16 cellular contexts compared by ENCODE assay signal in genomic region chr18:33924576-33924975, GRCh38.
DNase-seq lines count a peak whose midpoint lies in the region; ATAC-seq and TF ChIP-seq lines count a peak whose summit lies in the region.
"Had no signal": no experiment of that assay in that cellular context is flagged by ENCODE, and none has a peak within 500 bp of the region (broad histone marks: within the 10 kb centered on the region; RNA-seq: fewer than 3 reads in every experiment).

No MANE protein-coding gene starts in this region.

- intact Hi-C loops in activated T-helper 2 cell treated with anti-CD3 and anti-CD28 coated beads, Interferon-gamma antibody, Interleukin-2, Interleukin-4, amounts not matched to agents 10 μg/mL and 5 μg/mL and 100 μg/mL, durations not matched to agents 14 hours and 24 hours and 36 hours (cut with micrococcal nuclease): no loop called here

- no peak overlapping the region for H3K27ac Mint-ChIP-seq in activated T-helper 2 cell treated with anti-CD3 and anti-CD28 coated beads, Interferon-gamma antibody, Interleukin-2, Interleukin-4, amounts not matched to agents 10 μg/mL and 5 μg/mL and 100 μg/mL, durations not matched to agents 14 hours and 24 hours and 36 hours
- H3K27ac Mint-ChIP-seq: CD4-positive, CD25-positive, alpha-beta regulatory T cell had no signal

- no peak overlapping the region; a peak in 1 of 4 replicates for H3K4me3 ChIP-seq in SK-N-SH (ENCODE audit: low read depth in 2 of 2, low read length in 1 of 2)
- H3K4me3 ChIP-seq in MG63: no peak overlapping the region

- CTCF ChIA-PET in SK-N-SH (lab: Yijun Ruan, JAX): interaction anchor here (1.0 to 1.5 kb wide), 3 partner anchors 7 to 85 kb away, joined by 3 read pairs; no protein-coding TSS in a partner anchor

- H3K4me1 ChIP-seq in SK-N-SH (ENCODE audit: control insufficient read depth in 1 of 2, insufficient read depth in 2 of 2, low read depth in 1 of 2, low read length in 1 of 2): peaks cover 0 to 5% of the 10 kb centered on the region in 2 experiments; a peak in 2 of 4 replicates

- H3K9me3 ChIP-seq in SK-N-SH (no peaks in the 10 kb centered on the region), MG63 (no peaks in the 10 kb centered on the region)

- no peak overlapping the region for H3K4me3 Mint-ChIP-seq in activated T-helper 2 cell treated with anti-CD3 and anti-CD28 coated beads, Interferon-gamma antibody, Interleukin-2, Interleukin-4, amounts not matched to agents 10 μg/mL and 5 μg/mL and 100 μg/mL, durations not matched to agents 14 hours and 24 hours and 36 hours (ENCODE audit: low read depth)
- H3K4me3 Mint-ChIP-seq: CD4-positive, CD25-positive, alpha-beta regulatory T cell had no signal

- ATAC-seq in GM18519 (IDR thresholded peaks at IDR 0.05; ENCODE audit: low FRiP score, unreplicated experiment): no peak
- ATAC-seq: Panc1, Right ventricle myocardium inferior had no signal

- H3F3A ChIP-seq in SK-N-SH (replicated peaks; ENCODE audit: insufficient read depth): peaks cover 4% of the 10 kb centered on the region

- no peaks in the 10 kb centered on the region for H3K36me3 Mint-ChIP-seq in activated T-helper 2 cell treated with anti-CD3 and anti-CD28 coated beads, Interferon-gamma antibody, Interleukin-2, Interleukin-4, amounts not matched to agents 10 μg/mL and 5 μg/mL and 100 μg/mL, durations not matched to agents 14 hours and 24 hours and 36 hours (ENCODE audit: low read depth)
- H3K36me3 Mint-ChIP-seq: CD4-positive, CD25-positive, alpha-beta regulatory T cell had no signal

- H3K36me3 ChIP-seq in SK-N-SH (replicated peaks in 1 of 2; ENCODE audit: control insufficient read depth in 1 of 2, insufficient read depth in 2 of 2, low read length in 1 of 2): no peaks in the 10 kb centered on the region
- no peaks in the 10 kb centered on the region for H3K36me3 ChIP-seq in MG63

- H3K9me3 Mint-ChIP-seq in activated T-helper 2 cell treated with anti-CD3 and anti-CD28 coated beads, Interferon-gamma antibody, Interleukin-2, Interleukin-4, amounts not matched to agents 10 μg/mL and 5 μg/mL and 100 μg/mL, durations not matched to agents 14 hours and 24 hours and 36 hours: peaks cover 3% of the 10 kb centered on the region

- no peak for TF ChIP-seq CTCF in SK-N-SH (IDR thresholded peaks at IDR 0.05)

- DNase-seq in DMS153 treated with DMSO at 0.1 percent for 48 hours (lab: John Stamatoyannopoulos, UW; ENCODE audit: unreplicated experiment) (peak; percentile 77), NCI-H1417 treated with DMSO at 0.1 percent for 48 hours (lab: John Stamatoyannopoulos, UW) (peak; percentile 96), NCI-H510A treated with DMSO at 0.1 percent for 48 hours (lab: John Stamatoyannopoulos, UW) (peak; percentile 96), SK-N-SH (peak; percentile 6), MG63 (no peak)
- no peak for DNase-seq in activated T-helper 2 cell treated with anti-CD3 and anti-CD28 coated beads, Interferon-gamma antibody, Interleukin-2, Interleukin-4, amounts not matched to agents 10 μg/mL and 5 μg/mL and 100 μg/mL, durations not matched to agents 14 hours and 24 hours and 36 hours (ENCODE audit: low spot score)
- DNase-seq: AML-193; Calu3; CD4-positive, CD25-positive, alpha-beta regulatory T cell; KBM-7; NCI-H1048; NCI-H524 treated with DMSO at 0.1 percent for 48 hours; T-helper 2 cell had no signal

- H2AFZ ChIP-seq in SK-N-SH (ENCODE audit: low read depth): no peak overlapping the region

- H3K9ac ChIP-seq in SK-N-SH: no peak overlapping the region

- no peaks in the 10 kb centered on the region for H3K4me1 Mint-ChIP-seq in activated T-helper 2 cell treated with anti-CD3 and anti-CD28 coated beads, Interferon-gamma antibody, Interleukin-2, Interleukin-4, amounts not matched to agents 10 μg/mL and 5 μg/mL and 100 μg/mL, durations not matched to agents 14 hours and 24 hours and 36 hours (ENCODE audit: low read depth)
- H3K4me1 Mint-ChIP-seq: CD4-positive, CD25-positive, alpha-beta regulatory T cell had no signal

- peak overlapping the region in 1 of 2 experiments; percentile 92; a peak in 2 of 4 replicates for H3K27ac ChIP-seq in SK-N-SH (ENCODE audit: low read depth in 2 of 2, low read length in 1 of 2)

- TF ChIP-seq RAD21 in SK-N-SH (IDR thresholded peaks at IDR 0.05; ENCODE audit: low read length): no peak

- no peaks in the 10 kb centered on the region for H4K20me1 ChIP-seq in SK-N-SH (ENCODE audit: insufficient read depth)

- H3K79me2 ChIP-seq in SK-N-SH (ENCODE audit: insufficient read depth): no peaks in the 10 kb centered on the region

- TF ChIP-seq EP300 in SK-N-SH (IDR thresholded peaks at IDR 0.05; ENCODE audit: borderline replicate concordance in 1 of 2, low read depth in 1 of 2, low read length in 1 of 2): no peak

- POLR2A ChIA-PET in SK-N-SH (lab: Yijun Ruan, JAX): no interaction called here

- H3K27me3 ChIP-seq in SK-N-SH (ENCODE audit: insufficient read depth): no peaks in the 10 kb centered on the region
- H3K27me3 ChIP-seq in MG63: no peaks in the 10 kb centered on the region

- no peaks in the 10 kb centered on the region for H3K9me2 ChIP-seq in SK-N-SH

- no peak overlapping the region for H3K4me2 ChIP-seq in SK-N-SH

- no peaks in the 10 kb centered on the region for H3K27me3 Mint-ChIP-seq in activated T-helper 2 cell treated with anti-CD3 and anti-CD28 coated beads, Interferon-gamma antibody, Interleukin-2, Interleukin-4, amounts not matched to agents 10 μg/mL and 5 μg/mL and 100 μg/mL, durations not matched to agents 14 hours and 24 hours and 36 hours (ENCODE audit: low read depth)
- H3K27me3 Mint-ChIP-seq: CD4-positive, CD25-positive, alpha-beta regulatory T cell had no signal

- WGBS in SK-N-SH (ENCODE audit: low lambda C conversion rate): 16% methylated on average over 3 of the region's 3 CpGs

TF ChIP-seq in SK-N-SH, 30 proteins besides CTCF, POLR2A, EP300 and RAD21:
- TF ChIP-seq FOXJ3 (CRISPR knock-in tag; IDR thresholded peaks at IDR 0.05) (no peak), NRF1 (IDR thresholded peaks at IDR 0.05; ENCODE audit: low read depth, low read length) (no peak), USF1 (IDR thresholded peaks at IDR 0.05; ENCODE audit: borderline replicate concordance, low read depth) (no peak), ELF1 (IDR thresholded peaks at IDR 0.05) (no peak), RXRA (IDR thresholded peaks at IDR 0.05; ENCODE audit: borderline replicate concordance, low read depth) (no peak), GATA2 (CRISPR knock-in tag; IDR thresholded peaks at IDR 0.05) (no peak)
TF ChIP-seq in SK-N-SH: peak in this region for 0.

Comparison
In these comparisons a context has a peak if more than half of its experiments do, and no peak if none do; other contexts are left out.
1. DNase-seq: peak in DMS153 treated with DMSO at 0.1 percent for 48 hours (single experiment), NCI-H1417 treated with DMSO at 0.1 percent for 48 hours (single experiment), NCI-H510A treated with DMSO at 0.1 percent for 48 hours (single experiment) and SK-N-SH (single experiment); none in MG63 (single experiment) and activated T-helper 2 cell treated with anti-CD3 and anti-CD28 coated beads, Interferon-gamma antibody, Interleukin-2, Interleukin-4, amounts not matched to agents 10 μg/mL and 5 μg/mL and 100 μg/mL, durations not matched to agents 14 hours and 24 hours and 36 hours (single experiment).